In genomic region chr11:14544611-14545010, GRCh38 we compare ENCODE assay signal across 11 cellular contexts. TPM values are rescaled to one million over a fixed set of nuclear protein-coding genes. Genes with fewer than 3 reads are reported as not detected.
A peak's percentile ranks its signal among the peaks of the same experiment; 100 is the strongest.
DNase-seq lines count a peak whose midpoint lies in the region; ATAC-seq, FAIRE-seq and TF ChIP-seq lines count a peak whose summit lies in the region.
"Had no signal": no experiment of that assay in that cellular context is flagged by ENCODE, and none has a peak within 500 bp of the region (broad histone marks: within the 10 kb centered on the region; RNA-seq: fewer than 3 reads in every experiment).

No MANE protein-coding gene starts in this region.

- no peaks in the 10 kb centered on the region for H3K27me3 ChIP-seq in GM12878 (replicated peaks in 1 of 2; ENCODE audit: control insufficient read depth in 2 of 2, insufficient read depth in 2 of 2, low read length in 1 of 2)
- H3K27me3 ChIP-seq in brain microvascular endothelial cell (replicated peaks), result no peaks in the 10 kb centered on the region
- H3K27me3 ChIP-seq: upper lobe of left lung had no signal

- H3K36me3 ChIP-seq in GM12878 (ENCODE audit: control insufficient read depth in 2 of 2, insufficient read depth in 2 of 2, low read length in 1 of 2), result no peaks in the 10 kb centered on the region
- H3K36me3 ChIP-seq in brain microvascular endothelial cell (replicated peaks), result no peaks in the 10 kb centered on the region
- H3K36me3 ChIP-seq: upper lobe of left lung had no signal

- H3K27ac ChIP-seq in GM12878 (ENCODE audit: control insufficient read depth, insufficient read depth) (no peak overlapping the region), brain microvascular endothelial cell (no peak overlapping the region)

- intact Hi-C loops in GM12878 (cut with micrococcal nuclease; ENCODE audit: unreplicated experiment), result loop anchor here (2.0 kb wide), 2 partner anchors 32 to 220 kb away; no protein-coding TSS in a partner anchor

- TF ChIP-seq CTCF in GM12878 (IDR thresholded peaks at IDR 0.05 in 2 of 3, conservative IDR thresholded peaks at IDR 0.05 in 1 of 3; ENCODE audit: control insufficient read depth in 2 of 3, extremely low read depth in 1 of 3, insufficient read depth in 1 of 3, low read depth in 3 of 3, low read length in 3 of 3) (no peak), brain microvascular endothelial cell (IDR thresholded peaks at IDR 0.05; ENCODE audit: low read depth, low read length, missing control alignments) (no peak)

- WGBS in GM12878 (ENCODE audit: insufficient coverage, insufficient replicate concordance, low lambda C conversion rate, missing lambda C conversion rate), result 2% methylated on average over 3 of the region's 3 CpGs

- ATAC-seq in GM21390 (IDR thresholded peaks at IDR 0.05; ENCODE audit: unreplicated experiment), result peak; percentile 92
- ATAC-seq in HG03460 (IDR thresholded peaks at IDR 0.05; ENCODE audit: unreplicated experiment), result peak; percentile 80
- ATAC-seq in GM12878, result peak; percentile 90
- ATAC-seq: Right ventricle myocardium inferior had no signal

- no peaks in the 10 kb centered on the region for H3K79me2 ChIP-seq in GM12878 (ENCODE audit: control insufficient read depth, insufficient read depth, low read length)

- peak in 1 of 2 experiments; percentile 50; a peak in 1 of 4 replicates for TF ChIP-seq EP300 in GM12878 (IDR thresholded peaks at IDR 0.05; ENCODE audit: borderline replicate concordance in 1 of 2, control insufficient read depth in 1 of 2, low read depth in 2 of 2, low read length in 2 of 2)

- no peak overlapping the region for H3K9ac ChIP-seq in GM12878 (ENCODE audit: control insufficient read depth, insufficient read depth, low read length)

- no peaks in the 10 kb centered on the region for H4K20me1 ChIP-seq in GM12878 (ENCODE audit: control insufficient read depth, insufficient read depth)

- H3K4me3 ChIP-seq in GM12878, result no peak overlapping the region
- H3K4me3 ChIP-seq in brain microvascular endothelial cell (ENCODE audit: low read depth, low read length), result no peak overlapping the region
- H3K4me3 ChIP-seq: upper lobe of left lung had no signal

- CTCF ChIA-PET in GM12878 (lab: Yijun Ruan, JAX), result interaction anchor here (4.9 kb wide), 1 partner anchor 363 kb away, joined by 23 read pairs; no protein-coding TSS in a partner anchor

- no TSS peak for BruUV-seq in GM12878 (replicated peaks; lab: Mats Ljungman, UMichigan)

- no peak overlapping the region for H3K4me2 ChIP-seq in GM12878 (ENCODE audit: control insufficient read depth, insufficient read depth)

- POLR2A ChIA-PET in GM12878 (lab: Charles Lee), result no interaction called here

- in situ Hi-C loops in GM12878 (cut with MboI) (loop anchor here (25.0 kb wide), 1 partner anchor 218 kb away; no protein-coding TSS in a partner anchor), brain microvascular endothelial cell (cut with HindIII; ENCODE audit: low pct_ligation_motif_present, low sequenced_read_pairs) (no loop called here)

- FAIRE-seq in GM12878 (lab: Jason Lieb, UNC), result no peak
- FAIRE-seq: colon had no signal

- DNase-seq in GF-D8 (lab: John Stamatoyannopoulos, UW) (peak; percentile 85), GM12878 (ENCODE audit: low read depth, low spot score) (peak; percentile 17), brain microvascular endothelial cell (no peak), anterior cingulate cortex (lab: John Stamatoyannopoulos, UW) (no peak), NCI-H446 treated with DMSO at 0.1 percent for 48 hours (lab: John Stamatoyannopoulos, UW) (no peak)
- no peak for DNase-seq in activated CD8-positive, alpha-beta memory T cell treated with anti-CD3 and anti-CD28 coated beads, Interleukin-2, amount 50 U/mL, for 48 hours
- DNase-seq: upper lobe of left lung had no signal

- no peak for TF ChIP-seq POLR2A in GM12878 (IDR thresholded peaks at IDR 0.05; ENCODE audit: low read depth, low read length)

- SMC1A ChIA-PET in GM12878 (lab: Charles Lee; ENCODE audit: uncharacterized antibody, unreplicated experiment), result no interaction called here

- no peak for TF ChIP-seq RAD21 in GM12878 (IDR thresholded peaks at IDR 0.05; ENCODE audit: insufficient read depth, low read depth, low read length)

- no peak overlapping the region for H2AFZ ChIP-seq in GM12878 (ENCODE audit: control insufficient read depth, low read depth, low read length)

- no peaks in the 10 kb centered on the region for H3K9me3 ChIP-seq in GM12878 (replicated peaks; ENCODE audit: control insufficient read depth, insufficient read depth, low read length)
- H3K9me3 ChIP-seq: upper lobe of left lung had no signal

- RAD21 ChIA-PET in GM12878 (lab: Charles Lee; ENCODE audit: unreplicated experiment), result no interaction called here

- H3K4me1 ChIP-seq in GM12878 (ENCODE audit: control insufficient read depth, insufficient read depth, low read length), result no peaks in the 10 kb centered on the region

TF ChIP-seq in GM12878, 131 proteins besides CTCF, POLR2A, EP300 and RAD21 (continues in another document):
- TF ChIP-seq LARP7 (IDR thresholded peaks at IDR 0.05) (no peak), GATAD2B (conservative IDR thresholded peaks at IDR 0.05; ENCODE audit: low read depth) (no peak), YBX1 (IDR thresholded peaks at IDR 0.05) (no peak), KAT2A (conservative IDR thresholded peaks at IDR 0.05; ENCODE audit: control insufficient read depth, low read depth, low read length) (no peak), STAT3 (IDR thresholded peaks at IDR 0.05; ENCODE audit: low read depth, low read length) (no peak), RCOR1 (conservative IDR thresholded peaks at IDR 0.05; ENCODE audit: low read depth, low read length) (no peak), BRCA1 (IDR thresholded peaks at IDR 0.05; ENCODE audit: low read depth, low read length) (no peak), TCF7 (IDR thresholded peaks at IDR 0.05; ENCODE audit: borderline replicate concordance) (peak; percentile 10; the same call in 1 of the 2 replicates), NR2F1 (conservative IDR thresholded peaks at IDR 0.05) (no peak)
- TF ChIP-seq, protein P1, sequence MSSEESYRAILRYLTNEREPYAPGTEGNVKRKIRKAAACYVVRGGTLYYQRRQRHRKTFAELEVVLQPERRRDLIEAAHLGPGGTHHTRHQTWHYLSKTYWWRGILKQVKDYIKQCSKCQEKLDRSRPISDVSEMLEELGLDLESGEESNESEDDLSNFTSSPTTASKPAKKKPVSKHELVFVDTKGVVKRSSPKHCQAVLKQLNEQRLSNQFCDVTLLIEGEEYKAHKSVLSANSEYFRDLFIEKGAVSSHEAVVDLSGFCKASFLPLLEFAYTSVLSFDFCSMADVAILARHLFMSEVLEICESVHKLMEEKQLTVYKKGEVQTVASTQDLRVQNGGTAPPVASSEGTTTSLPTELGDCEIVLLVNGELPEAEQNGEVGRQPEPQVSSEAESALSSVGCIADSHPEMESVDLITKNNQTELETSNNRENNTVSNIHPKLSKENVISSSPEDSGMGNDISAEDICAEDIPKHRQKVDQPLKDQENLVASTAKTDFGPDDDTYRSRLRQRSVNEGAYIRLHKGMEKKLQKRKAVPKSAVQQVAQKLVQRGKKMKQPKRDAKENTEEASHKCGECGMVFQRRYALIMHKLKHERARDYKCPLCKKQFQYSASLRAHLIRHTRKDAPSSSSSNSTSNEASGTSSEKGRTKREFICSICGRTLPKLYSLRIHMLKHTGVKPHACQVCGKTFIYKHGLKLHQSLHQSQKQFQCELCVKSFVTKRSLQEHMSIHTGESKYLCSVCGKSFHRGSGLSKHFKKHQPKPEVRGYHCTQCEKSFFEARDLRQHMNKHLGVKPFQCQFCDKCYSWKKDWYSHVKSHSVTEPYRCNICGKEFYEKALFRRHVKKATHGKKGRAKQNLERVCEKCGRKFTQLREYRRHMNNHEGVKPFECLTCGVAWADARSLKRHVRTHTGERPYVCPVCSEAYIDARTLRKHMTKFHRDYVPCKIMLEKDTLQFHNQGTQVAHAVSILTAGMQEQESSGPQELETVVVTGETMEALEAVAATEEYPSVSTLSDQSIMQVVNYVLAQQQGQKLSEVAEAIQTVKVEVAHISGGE (CRISPR knock-in tag; IDR thresholded peaks at IDR 0.05), result no peak

RNA-seq across cellular contexts. Expression of gene PSMA1, which starts 24.4 kb away (rescaled TPM):
- 119 and 128 TPM in 2 replicates for total RNA-seq in GM12878 (2013; cell fraction: nucleolus; rRNA removed)
- total RNA-seq in GM12878 (2014; rRNA removed) (225 and 253 TPM in 2 replicates), GM12878 (2014; rRNA removed; fragmentation: Illumina TruSeq; extraction: Trizol) (260 and 267 TPM in 2 replicates), GM12878 (2021) (185 TPM in 2 replicates)
- 184 TPM for polyA plus RNA-seq in GM12878 (2011; ENCODE audit: low read depth)
- polyA plus RNA-seq in GM12878 (2011; rRNA removed) (331 and 444 TPM in 2 replicates), GM12878 (2014; fragmentation: Illumina TruSeq; extraction: Trizol) (207 and 280 TPM in 2 replicates), GM12878 (2014; fragmentation: Nextera tagmentation; extraction: Ambion mirVana) (100 to 1,000 TPM; 611 to 678 TPM), GM12878 (2014; rRNA removed) (198 and 252 TPM in 2 replicates), GM12878 (2016; fragmentation: Nextera tagmentation; extraction: Ambion mirVana) (100 to 1,000 TPM; 412 to 415 TPM)
- polyA plus RNA-seq in GM12878 (2011; cell fraction: cytosol; rRNA removed), result 140 and 161 TPM in 2 replicates
- 316 and 352 TPM in 2 replicates for polyA plus RNA-seq in GM12878 (2011; cell fraction: nucleus; rRNA removed)
- polyA plus RNA-seq in GM12878 (2012), result 204 and 218 TPM in 2 replicates
- polyA minus RNA-seq in GM12878 (2011; rRNA and poly(A)+ RNA removed), result 120 and 148 TPM in 2 replicates
- 44.0 and 65.3 TPM in 2 replicates for polyA minus RNA-seq in GM12878 (2011; cell fraction: cytosol; rRNA and poly(A)+ RNA removed)
- polyA minus RNA-seq in GM12878 (2011; cell fraction: nucleus; rRNA and poly(A)+ RNA removed), result 49.1 and 66.1 TPM in 2 replicates

RNA-seq across cellular contexts. Expression of gene COPB1, which starts 45.0 kb away (rescaled TPM):
- total RNA-seq in GM12878 (2013; cell fraction: nucleolus; rRNA removed), result 139 and 157 TPM in 2 replicates
- 117 and 126 TPM in 2 replicates for total RNA-seq in GM12878 (2014; rRNA removed)
- 141 and 149 TPM in 2 replicates for total RNA-seq in GM12878 (2014; rRNA removed; fragmentation: Illumina TruSeq; extraction: Trizol)
- 85.3 and 88.8 TPM in 2 replicates for total RNA-seq in GM12878 (2021)
- polyA plus RNA-seq in GM12878 (2011; ENCODE audit: low read depth), result 67.7 TPM
- 139 and 189 TPM in 2 replicates for polyA plus RNA-seq in GM12878 (2011; rRNA removed)
- 60.4 and 61.6 TPM in 2 replicates for polyA plus RNA-seq in GM12878 (2011; cell fraction: cytosol; rRNA removed)
- 55.6 and 55.9 TPM in 2 replicates for polyA plus RNA-seq in GM12878 (2011; cell fraction: nucleus; rRNA removed)
- 82.7 and 89.9 TPM in 2 replicates for polyA plus RNA-seq in GM12878 (2012)
- polyA plus RNA-seq in GM12878 (2014; fragmentation: Illumina TruSeq; extraction: Trizol), result 95.5 and 107 TPM in 2 replicates
- 100 to 1,000 TPM in 1 of 2 experiments, 10 to 100 TPM in 1; 74.4 to 101 TPM for polyA plus RNA-seq in GM12878 (2014; fragmentation: Nextera tagmentation; extraction: Ambion mirVana)
- 60.7 and 67.0 TPM in 2 replicates for polyA plus RNA-seq in GM12878 (2014; rRNA removed)
- polyA plus RNA-seq in GM12878 (2016; fragmentation: Nextera tagmentation; extraction: Ambion mirVana), result 100 to 1,000 TPM; 142 to 146 TPM
- polyA minus RNA-seq in GM12878 (2011; rRNA and poly(A)+ RNA removed), result 87.9 and 117 TPM in 2 replicates
- 54.7 and 62.0 TPM in 2 replicates for polyA minus RNA-seq in GM12878 (2011; cell fraction: cytosol; rRNA and poly(A)+ RNA removed)
- polyA minus RNA-seq in GM12878 (2011; cell fraction: nucleus; rRNA and poly(A)+ RNA removed), result 39.3 and 59.2 TPM in 2 replicates

Comparison
In these comparisons a context has a peak if more than half of its experiments do, and no peak if none do; other contexts are left out.
1. DNase-seq: peak in GF-D8 (single experiment) and GM12878 (single experiment); none in brain microvascular endothelial cell (single experiment), anterior cingulate cortex (0 of 58), activated CD8-positive, alpha-beta memory T cell treated with anti-CD3 and anti-CD28 coated beads, Interleukin-2, amount 50 U/mL, for 48 hours (single experiment) and NCI-H446 treated with DMSO at 0.1 percent for 48 hours (single experiment).
2. Peak in every context shown above with its lines, with median percentiles within 50 percentile points of each other: ATAC-seq.